Comparison of ENCODE assay signal across 10 cellular contexts in the genomic region with DNA sequence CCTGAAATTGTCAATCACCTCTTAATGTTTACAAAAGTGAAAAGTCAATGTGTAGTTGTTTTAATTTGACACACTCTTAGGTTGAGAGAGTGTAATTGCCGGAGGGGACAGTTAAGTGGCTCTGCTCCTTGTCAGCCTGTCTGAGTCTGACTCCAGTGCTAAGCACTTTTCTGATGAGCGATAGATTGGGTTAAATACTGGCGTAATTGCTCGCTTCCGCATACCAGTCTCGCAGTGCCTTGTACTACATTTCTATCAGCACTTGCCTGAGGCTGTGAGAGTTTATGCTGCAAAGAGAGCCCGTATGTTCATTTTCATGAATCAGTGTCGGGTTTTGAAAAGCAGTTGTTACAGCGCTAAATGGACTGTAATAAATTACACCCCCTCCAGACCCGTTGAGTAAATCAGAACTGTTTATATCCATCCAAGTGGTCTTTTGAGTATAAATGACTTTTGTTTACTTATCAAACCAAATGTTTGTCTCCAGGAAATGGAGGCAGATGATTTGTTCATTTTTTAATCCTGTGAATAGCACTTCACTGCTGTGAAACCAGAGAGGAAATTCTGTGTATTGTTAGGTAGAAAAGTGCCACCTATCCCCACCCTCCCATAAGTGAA. TPM values are rescaled to one million over a fixed set of nuclear protein-coding genes. Genes with fewer than 3 reads are reported as not detected.
A peak's percentile ranks its signal among the peaks of the same experiment; 100 is the strongest.
DNase-seq lines count a peak whose midpoint lies in the region; FAIRE-seq and TF ChIP-seq lines count a peak whose summit lies in the region.
"Had no signal": no experiment of that assay in that cellular context is flagged by ENCODE, and none has a peak within 500 bp of the region (broad histone marks: within the 10 kb centered on the region; RNA-seq: fewer than 3 reads in every experiment).

No MANE protein-coding gene starts in this region.

- no peak for FAIRE-seq in frontal cortex (lab: Jason Lieb, UNC)
- FAIRE-seq in H54 (lab: Jason Lieb, UNC) = no peak

- POLR2A ChIA-PET in HEK293T (lab: Yijun Ruan, JAX) = no interaction called here

- no peak overlapping the region for H3K4me3 ChIP-seq in transverse colon

- DNase-seq in A172 (ENCODE audit: low spot score) = peak; percentile 52
- DNase-seq in HEK293T (ENCODE audit: extremely low spot score) = peak; percentile 35
- peak; percentile 91 for DNase-seq in NCI-H748 treated with DMSO at 0.1 percent for 48 hours (lab: John Stamatoyannopoulos, UW)
- peak; percentile 80 for DNase-seq in foreskin melanocyte
- no peak for DNase-seq in transverse colon
- no peak for DNase-seq in NCI-H146 (lab: John Stamatoyannopoulos, UW)
- no peak for DNase-seq in frontal cortex (ENCODE audit: low spot score in 2 of 2)
- DNase-seq in H54 (ENCODE audit: insufficient read length, low spot score) = no peak
- DNase-seq: endodermal cell, occipital lobe had no signal

- in situ Hi-C loops in transverse colon (cut with MboI; ENCODE audit: low pct_ligation_motif_present in 1 of 4, low pct_unique_long_range_greater_than_20kb in 1 of 4, low sequenced_read_pairs in 3 of 4) = no loop called here

- H3K27ac ChIP-seq in transverse colon = no peak overlapping the region

- H3K9me3 ChIP-seq in transverse colon = peaks cover 3 to 10% of the 10 kb centered on the region in 2 donors

- no peaks in the 10 kb centered on the region for H3K36me3 ChIP-seq in transverse colon

- no peak for TF ChIP-seq CTCF in transverse colon (IDR thresholded peaks at IDR 0.05)

- 26% methylated on average over 10 of the region's 10 CpGs; no CpG with 5 or more reads in 1 of the 2 donors for WGBS in transverse colon (ENCODE audit: low coverage in 1 of 2), 2 donors

- no peaks in the 10 kb centered on the region for H3K4me1 ChIP-seq in transverse colon

- TF ChIP-seq POLR2A in transverse colon (IDR thresholded peaks at IDR 0.05) (no peak), H54 (IDR thresholded peaks at IDR 0.05; ENCODE audit: low read depth, low read length) (no peak)

- CTCF ChIA-PET in HEK293T (lab: Yijun Ruan, JAX) = no interaction called here

- peaks cover 76% of the 10 kb centered on the region for H3K27me3 ChIP-seq in transverse colon

- TF ChIP-seq EP300 in transverse colon (IDR thresholded peaks at IDR 0.05; ENCODE audit: low read depth) = no peak

- intact Hi-C loops in transverse colon (cut with DNase I; ENCODE audit: low total_unique reads) = no loop called here

TF ChIP-seq in HEK293T, 16 proteins besides CTCF, POLR2A, EP300 and RAD21:
- TF ChIP-seq, protein P1, sequence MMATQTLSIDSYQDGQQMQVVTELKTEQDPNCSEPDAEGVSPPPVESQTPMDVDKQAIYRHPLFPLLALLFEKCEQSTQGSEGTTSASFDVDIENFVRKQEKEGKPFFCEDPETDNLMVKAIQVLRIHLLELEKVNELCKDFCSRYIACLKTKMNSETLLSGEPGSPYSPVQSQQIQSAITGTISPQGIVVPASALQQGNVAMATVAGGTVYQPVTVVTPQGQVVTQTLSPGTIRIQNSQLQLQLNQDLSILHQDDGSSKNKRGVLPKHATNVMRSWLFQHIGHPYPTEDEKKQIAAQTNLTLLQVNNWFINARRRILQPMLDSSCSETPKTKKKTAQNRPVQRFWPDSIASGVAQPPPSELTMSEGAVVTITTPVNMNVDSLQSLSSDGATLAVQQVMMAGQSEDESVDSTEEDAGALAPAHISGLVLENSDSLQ (IDR thresholded peaks at IDR 0.05) = peak; percentile 61
- TF ChIP-seq SP1 (IDR thresholded peaks at IDR 0.05) = no peak
TF ChIP-seq in HEK293T: peak in this region for 1.

RNA-seq across cellular contexts. Expression of a gene that starts 41.0 kb away (rescaled TPM):
- 0.24 TPM in 2 replicates for total RNA-seq in A172 (2014; rRNA removed; shearing (Covaris generic))
- total RNA-seq in transverse colon (not detected), frontal cortex (not detected)
- total RNA-seq: endodermal cell had no signal

Comparison
In these comparisons a context has a peak if more than half of its experiments do, and no peak if none do; other contexts are left out.
1. DNase-seq: peak in A172 (single experiment), HEK293T (single experiment), NCI-H748 treated with DMSO at 0.1 percent for 48 hours (single experiment) and foreskin melanocyte (single experiment); none in transverse colon (single experiment), NCI-H146 (single experiment), frontal cortex (0 of 2) and H54 (single experiment).